In the genomic region with DNA sequence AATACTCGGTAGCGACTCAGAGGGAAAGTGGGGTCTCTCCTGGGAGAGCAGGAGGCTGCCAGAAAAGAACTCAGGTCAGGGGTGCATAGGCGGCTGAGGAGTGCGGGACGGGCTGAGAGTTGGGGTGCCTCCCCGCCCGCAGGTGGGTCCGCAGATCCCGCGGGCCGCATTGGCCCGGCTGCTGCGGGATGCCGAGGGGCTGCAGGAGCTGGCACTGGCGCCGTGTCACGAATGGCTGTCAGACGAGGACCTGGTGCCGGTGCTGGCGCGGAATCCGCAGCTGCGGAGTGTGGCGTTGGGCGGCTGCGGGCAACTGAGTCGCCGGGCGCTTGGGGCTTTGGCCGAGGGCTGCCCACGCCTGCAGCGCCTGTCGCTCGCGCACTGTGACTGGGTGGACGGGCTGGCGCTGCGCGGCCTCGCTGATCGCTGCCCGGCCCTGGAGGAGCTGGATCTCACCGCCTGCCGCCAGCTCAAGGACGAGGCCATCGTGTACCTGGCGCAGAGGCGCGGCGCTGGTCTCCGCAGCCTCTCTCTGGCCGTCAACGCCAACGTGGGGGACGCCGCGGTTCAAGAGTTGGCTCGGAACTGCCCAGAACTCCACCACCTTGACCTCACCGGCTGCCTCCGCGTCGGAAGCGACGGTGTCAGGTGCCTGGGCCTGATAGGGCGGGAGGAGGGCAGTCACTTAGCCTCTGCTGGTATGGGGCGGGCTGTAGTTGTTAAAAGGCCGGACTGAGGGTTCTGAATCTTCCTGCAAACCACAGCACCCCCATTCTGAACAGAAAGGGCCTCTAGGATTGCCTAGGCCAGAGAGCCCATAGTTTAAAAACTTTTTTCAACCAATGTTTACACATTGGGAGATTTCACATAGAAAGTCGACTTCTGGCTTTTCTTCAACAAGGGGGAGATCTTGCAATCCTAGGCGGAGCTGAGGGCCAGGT, we compare ENCODE assay signal across 8 cellular contexts. TPM values are rescaled to one million over a fixed set of nuclear protein-coding genes. Genes with fewer than 3 reads are reported as not detected.
A peak's percentile ranks its signal among the peaks of the same experiment; 100 is the strongest.
DNase-seq lines count a peak whose midpoint lies in the region; ATAC-seq, FAIRE-seq and TF ChIP-seq lines count a peak whose summit lies in the region.

No MANE protein-coding gene starts in this region.

- FAIRE-seq in bronchial epithelial cell (lab: Jason Lieb, UNC), result no peak

- H3K79me2 ChIP-seq in ACC112 (ENCODE audit: control insufficient read depth, insufficient read depth, low read length, unreplicated experiment), result no peaks in the 10 kb centered on the region

- DNase-seq in NB4 (ENCODE audit: low read depth) (peak; percentile 59), bronchial epithelial cell (ENCODE audit: low read depth) (peak; percentile 23), thyroid gland (peak; percentile 69 to 72), mucosa of gallbladder (ENCODE audit: low spot score) (no peak)
- no peak for DNase-seq in NK-92 treated with Interleukin-12 subunit alpha and Interleukin-12 subunit beta, amount 100 ng/mL, for 24 hours (lab: John Stamatoyannopoulos, UW)

- no peak for TF ChIP-seq RAD21 in liver (IDR thresholded peaks at IDR 0.05)

- H2AFZ ChIP-seq in ACC112 (ENCODE audit: low read length, unreplicated experiment), result peak overlapping the region; percentile 85

- TF ChIP-seq CTCF in NB4 (IDR thresholded peaks at IDR 0.05; ENCODE audit: low read depth, low read length) (no peak), bronchial epithelial cell (IDR thresholded peaks at IDR 0.05; ENCODE audit: insufficient read depth, low read length, severe bottlenecking) (no peak), liver (IDR thresholded peaks at IDR 0.05; ENCODE audit: low read depth, low read length, missing input control) (no peak), thyroid gland (IDR thresholded peaks at IDR 0.05) (no peak)

- H3K27me3 ChIP-seq in ACC112 (ENCODE audit: insufficient read depth, low read length), result peaks cover 19% of the 10 kb centered on the region
- H3K27me3 ChIP-seq in bronchial epithelial cell (ENCODE audit: control insufficient read depth, insufficient read depth, low read length), result peaks cover 2% of the 10 kb centered on the region
- H3K27me3 ChIP-seq in liver (ENCODE audit: control insufficient read depth in 4 of 4, insufficient read depth in 4 of 4, low read length in 3 of 4), result no peaks in the 10 kb centered on the region
- H3K27me3 ChIP-seq in thyroid gland, result no peaks in the 10 kb centered on the region

- 1% methylated on average over 69 of the region's 69 CpGs for WGBS in liver
- 1 to 6% methylated on average over 4 to 35 of the region's 69 CpGs for WGBS in thyroid gland, 2 donors

- ATAC-seq in GM19372 (IDR thresholded peaks at IDR 0.05; ENCODE audit: low read depth, unreplicated experiment), result peak; percentile 3

- H3K27ac ChIP-seq in ACC112 (ENCODE audit: low read depth, low read length) (peak overlapping the region; percentile 8; the same call in 1 of the 2 replicates), liver (ENCODE audit: low read depth in 1 of 2, low read length in 2 of 2) (peak overlapping the region; percentile 84 to 87), thyroid gland (peak overlapping the region; percentile 32 to 92 (median 87))

- peak overlapping the region; percentile 81 for H3K4me3 ChIP-seq in ACC112 (ENCODE audit: low read depth, low read length)
- H3K4me3 ChIP-seq in NB4 (ENCODE audit: low read depth, low read length), result peak overlapping the region; percentile 88
- peak overlapping the region; percentile 89 for H3K4me3 ChIP-seq in bronchial epithelial cell (ENCODE audit: low read depth, low read length)
- H3K4me3 ChIP-seq in liver (ENCODE audit: low read depth in 1 of 3, low read length in 3 of 3), result peak overlapping the region; percentile 86 to 95 (median 87)
- peak overlapping the region; percentile 3 to 91 (median 88) for H3K4me3 ChIP-seq in thyroid gland (replicated peaks in 1 of 3)

- TF ChIP-seq POLR2A in NB4 (IDR thresholded peaks at IDR 0.05; ENCODE audit: extremely low read depth, insufficient read length), result no peak
- peak in 1 of 2 donors; percentile 43 for TF ChIP-seq POLR2A in thyroid gland (IDR thresholded peaks at IDR 0.05)

- H3K9me3 ChIP-seq in liver (ENCODE audit: control insufficient read depth in 4 of 4, low read length in 3 of 4), result no peaks in the 10 kb centered on the region
- H3K9me3 ChIP-seq in thyroid gland, result no peaks in the 10 kb centered on the region

- H3K9ac ChIP-seq in liver (ENCODE audit: low read depth in 1 of 2, low read length in 2 of 2), result peak overlapping the region; percentile 26 to 47

- intact Hi-C loops in thyroid gland (cut with DNase I), result loop anchor here (10.0 kb wide), 1 partner anchor 163 kb away; no protein-coding TSS in a partner anchor

- peaks cover 14% of the 10 kb centered on the region for H3K4me1 ChIP-seq in ACC112 (ENCODE audit: control insufficient read depth, insufficient read depth, low read length, unreplicated experiment)
- H3K4me1 ChIP-seq in liver (ENCODE audit: control insufficient read depth in 4 of 4, insufficient read depth in 4 of 4, low read length in 3 of 4), result peaks cover 12 to 42% (median 30%) of the 10 kb centered on the region in 4 donors
- peaks cover 29 to 36% of the 10 kb centered on the region in 2 donors for H3K4me1 ChIP-seq in thyroid gland

- no peaks in the 10 kb centered on the region for H3K36me3 ChIP-seq in ACC112 (ENCODE audit: insufficient read depth, low read length)
- peaks cover 9% of the 10 kb centered on the region for H3K36me3 ChIP-seq in bronchial epithelial cell (ENCODE audit: control insufficient read depth, insufficient read depth, low read length)
- peaks cover 0 to 10% (median 0%) of the 10 kb centered on the region in 4 donors for H3K36me3 ChIP-seq in liver (ENCODE audit: control insufficient read depth in 4 of 4, insufficient read depth in 3 of 4, low read depth in 1 of 4, low read length in 3 of 4)
- H3K36me3 ChIP-seq in thyroid gland, result peaks cover 0 to 6% of the 10 kb centered on the region in 2 donors

TF ChIP-seq in liver, 16 proteins besides CTCF, POLR2A, EP300 and RAD21:
- TF ChIP-seq HNF4G (IDR thresholded peaks at IDR 0.05) (no peak), GABPA (IDR thresholded peaks at IDR 0.05 in 1 of 2, conservative IDR thresholded peaks at IDR 0.05 in 1 of 2) (no peak)

RNA-seq across cellular contexts. Expression of a gene that starts 1.3 kb away (rescaled TPM):
- total RNA-seq in bronchial epithelial cell (9.7 and 12.5 TPM in 2 replicates), liver (1 to 10 TPM; 4.4 to 5.8 TPM), thyroid gland (10 to 100 TPM; 13.4 to 34.0 (median 27.2) TPM), mucosa of gallbladder (29.3 TPM)
- polyA plus RNA-seq in liver, result 10 to 100 TPM; 14.3 to 14.4 TPM

RNA-seq across cellular contexts. Expression of a gene that starts 3.3 kb away (rescaled TPM):
- under 0.01 and 0.51 TPM in 2 replicates for total RNA-seq in bronchial epithelial cell
- total RNA-seq in liver, result under 1 TPM; 0.56 to 0.59 TPM
- polyA plus RNA-seq in liver, result 1 to 10 TPM in 1 of 2 donors, under 1 TPM in 1; 0.84 to 1.3 TPM
- 1 to 10 TPM in 1 of 4 donors, under 1 TPM in 3; 0.24 to 1.1 (median 0.49) TPM for total RNA-seq in thyroid gland
- 106 TPM for total RNA-seq in mucosa of gallbladder

RNA-seq across cellular contexts. Expression of a gene that starts 10.5 kb away (rescaled TPM):
- total RNA-seq in bronchial epithelial cell, result 29.7 and 31.5 TPM in 2 replicates
- total RNA-seq in liver, result 10 to 100 TPM; 14.4 to 14.6 TPM
- polyA plus RNA-seq in liver, result 10 to 100 TPM; 33.6 to 36.1 TPM
- 10 to 100 TPM; 56.2 to 73.9 (median 62.0) TPM for total RNA-seq in thyroid gland
- total RNA-seq in mucosa of gallbladder, result 63.2 TPM

RNA-seq across cellular contexts. Expression of a gene that starts 26.4 kb away (rescaled TPM):
- total RNA-seq in bronchial epithelial cell (6.8 and 13.2 TPM in 2 replicates), liver (1 to 10 TPM; 7.1 to 8.5 TPM), thyroid gland (10 to 100 TPM; 12.3 to 26.0 (median 15.3) TPM), mucosa of gallbladder (42.2 TPM)
- 1 to 10 TPM; 1.8 to 7.2 TPM for polyA plus RNA-seq in liver

RNA-seq across cellular contexts. Expression of a gene that starts 29.4 kb away (rescaled TPM):
- 2.9 and 6.3 TPM in 2 replicates for total RNA-seq in bronchial epithelial cell
- under 1 TPM in 1 of 2 donors, not detected in 1; 0.09 TPM for total RNA-seq in liver
- polyA plus RNA-seq in liver, result under 1 TPM in 1 of 2 donors, not detected in 1; 0.24 TPM
- total RNA-seq in thyroid gland, result 1 to 10 TPM; 1.1 to 2.9 (median 1.8) TPM
- 0.46 TPM for total RNA-seq in mucosa of gallbladder

Comparison
In these comparisons a context has a peak if more than half of its experiments do, and no peak if none do; other contexts are left out.
1. H3K27ac ChIP-seq: peak in every context shown above with its lines; median percentile 87 in thyroid gland; 86 in liver; 8 in ACC112.
2. DNase-seq: peak in NB4 (single experiment), bronchial epithelial cell (single experiment) and thyroid gland (2 of 2); none in mucosa of gallbladder (single experiment) and NK-92 treated with Interleukin-12 subunit alpha and Interleukin-12 subunit beta, amount 100 ng/mL, for 24 hours (single experiment).
3. RNA of a gene that starts 3.3 kb away (total RNA-seq): 106 TPM in mucosa of gallbladder (single experiment); 0.56 to 0.59 TPM in liver, 0.24 to 1.1 TPM in thyroid gland and under 0.01 to 0.51 TPM in bronchial epithelial cell; every median in the first group is over 10 times any median in the second.
4. Peak in every context shown above with its lines, with median percentiles within 50 percentile points of each other: H3K4me3 ChIP-seq.